In genomic region chr9:14372437-14373318, GRCh38 we compare ENCODE assay signal across 9 cellular contexts. TPM values are rescaled to one million over a fixed set of nuclear protein-coding genes. Genes with fewer than 3 reads are reported as not detected.
DNase-seq lines count a peak whose midpoint lies in the region; ATAC-seq and TF ChIP-seq lines count a peak whose summit lies in the region.
"Had no signal": no experiment of that assay in that cellular context is flagged by ENCODE, and none has a peak within 500 bp of the region (broad histone marks: within the 10 kb centered on the region; RNA-seq: fewer than 3 reads in every experiment).

No MANE protein-coding gene starts in this region.

- H2AFZ ChIP-seq in PC-9: no peak overlapping the region

- H3K27me3 ChIP-seq in PC-9 (ENCODE audit: insufficient read depth, low read depth): no peaks in the 10 kb centered on the region

- CTCF ChIA-PET in PC-9 (lab: Charles Lee): interaction anchor here (0.6 kb wide), 2 partner anchors 16 to 252 kb away, joined by 3 to 4 read pairs; no protein-coding TSS in a partner anchor

- H3K36me3 ChIP-seq in PC-9 (ENCODE audit: low read depth): no peaks in the 10 kb centered on the region

- intact Hi-C loops in PC-9 (cut with micrococcal nuclease; ENCODE audit: unreplicated experiment): no loop called here
- intact Hi-C loops in CD14-positive monocyte (cut with micrococcal nuclease): no loop called here

- H3K9me3 ChIP-seq in PC-9 (ENCODE audit: insufficient read depth, low read depth): no peaks in the 10 kb centered on the region

- peaks cover 0 to 4% (median 2%) of the 10 kb centered on the region in 7 donors for H3K9me3 Mint-ChIP-seq in CD14-positive monocyte

- H3K4me2 ChIP-seq in PC-9: peak overlapping the region; percentile 51; the same call in 1 of the 2 replicates

- no peaks in the 10 kb centered on the region for H3K9me2 ChIP-seq in PC-9 (ENCODE audit: insufficient read depth)

- H3K4me3 ChIP-seq in PC-9: no peak overlapping the region
- no peak overlapping the region for H3K4me3 ChIP-seq in fibroblast of pulmonary artery (replicated peaks; ENCODE audit: low read depth, low read length)

- H3K4me1 ChIP-seq in PC-9 (replicated peaks; ENCODE audit: insufficient read depth): peaks cover 21% of the 10 kb centered on the region

- no peak overlapping the region for H3K27ac Mint-ChIP-seq in CD14-positive monocyte

- no peak overlapping the region for H3K4me3 Mint-ChIP-seq in CD14-positive monocyte

- H3K4me1 Mint-ChIP-seq in CD14-positive monocyte: no peaks in the 10 kb centered on the region

- H4K20me1 ChIP-seq in PC-9 (ENCODE audit: insufficient read depth): no peaks in the 10 kb centered on the region

- ATAC-seq in omental fat pad (ENCODE audit: low FRiP score) (peak; percentile 89), HG03565 (IDR thresholded peaks at IDR 0.05; ENCODE audit: unreplicated experiment) (no peak)

- H3K27me3 Mint-ChIP-seq in CD14-positive monocyte (ENCODE audit: low read depth in 3 of 3): peaks cover 4 to 8% (median 4%) of the 10 kb centered on the region in 3 donors

- H3K27ac ChIP-seq in PC-9: no peak overlapping the region

- peaks cover 13% of the 10 kb centered on the region; the same call in 1 of the 2 replicates for H3F3A ChIP-seq in PC-9 (ENCODE audit: insufficient read depth, low read depth)

- no peak for TF ChIP-seq CTCF in PC-9 (conservative IDR thresholded peaks at IDR 0.05)
- TF ChIP-seq CTCF in fibroblast of pulmonary artery (IDR thresholded peaks at IDR 0.05; ENCODE audit: low read length, missing control alignments): no peak
- no peak for TF ChIP-seq CTCF in omental fat pad (IDR thresholded peaks at IDR 0.05)
- no peak for TF ChIP-seq CTCF in CD14-positive monocyte (IDR thresholded peaks at IDR 0.05)

- DNase-seq in DMS53 treated with DMSO at 0.1 percent for 48 hours (lab: John Stamatoyannopoulos, UW; ENCODE audit: unreplicated experiment): peak; percentile 16
- peak; percentile 46 to 67 for DNase-seq in PC-9
- peak; percentile 82 for DNase-seq in fibroblast of pulmonary artery (ENCODE audit: low read depth)
- peak; percentile 41 for DNase-seq in omental fat pad (ENCODE audit: low spot score)
- no peak for DNase-seq in NCI-H2171 (lab: John Stamatoyannopoulos, UW)
- no peak for DNase-seq in CD14-positive monocyte (ENCODE audit: low spot score)
- no peak for DNase-seq in activated T-cell treated with anti-CD3 and anti-CD28 coated beads, Interleukin-2, amount 50 U/mL, for 1 hour
- DNase-seq: Karpas-422 had no signal

- no peaks in the 10 kb centered on the region for H3K79me2 ChIP-seq in PC-9 (ENCODE audit: low read depth)

- BruUV-seq in PC-9 (replicated peaks; lab: Mats Ljungman, UMichigan): no TSS peak

- H3K36me3 Mint-ChIP-seq in CD14-positive monocyte: no peaks in the 10 kb centered on the region

- POLR2A ChIA-PET in PC-9 (lab: Charles Lee; ENCODE audit: unreplicated experiment): interaction anchor here (0.6 to 1.0 kb wide), 3 partner anchors 49 to 361 kb away, joined by 3 to 12 read pairs (median 6); no protein-coding TSS in a partner anchor

RNA-seq across cellular contexts. Expression of gene NFIB, which starts 58.7 kb away (rescaled TPM):
- total RNA-seq in PC-9 (2021) (29.0 and 35.1 TPM in 2 replicates), omental fat pad (100 to 1,000 TPM in 3 of 4 donors, 10 to 100 TPM in 1; 55.1 to 265 (median 106) TPM)
- polyA plus RNA-seq in CD14-positive monocyte: not detected

Comparison
In these comparisons a context has a peak if more than half of its experiments do, and no peak if none do; other contexts are left out.
1. DNase-seq: peak in DMS53 treated with DMSO at 0.1 percent for 48 hours (single experiment), PC-9 (2 of 2), fibroblast of pulmonary artery (single experiment) and omental fat pad (single experiment); none in NCI-H2171 (single experiment), CD14-positive monocyte (single experiment) and activated T-cell treated with anti-CD3 and anti-CD28 coated beads, Interleukin-2, amount 50 U/mL, for 1 hour (single experiment).